In genomic region chr1:180555411-180555810, GRCh38 we compare ENCODE assay signal across 11 cellular contexts. TPM values are rescaled to one million over a fixed set of nuclear protein-coding genes. Genes with fewer than 3 reads are reported as not detected.
"Had no signal": no experiment of that assay in that cellular context is flagged by ENCODE, and none has a peak within 500 bp of the region (broad histone marks: within the 10 kb centered on the region; RNA-seq: fewer than 3 reads in every experiment).

No MANE protein-coding gene starts in this region.

- FAIRE-seq: HTR-8/SVneo had no signal

- H3K9me3 ChIP-seq: HAP-1 had no signal

- H3K4me3 ChIP-seq: GM23248, HAP-1 had no signal

- H3K27ac ChIP-seq: GM23248, KMS-11 had no signal

- H3K36me3 ChIP-seq: HAP-1 had no signal

- ATAC-seq: HCT116 had no signal

- H3K4me1 ChIP-seq: HAP-1 had no signal

- H3K9ac ChIP-seq: GM23248, KMS-11 had no signal

- H3K4me2 ChIP-seq: KMS-11 had no signal

- DNase-seq: GM23248, GOT3, H7, IMR-90, KBM-7 had no signal

- H2AFZ ChIP-seq: GM23248 had no signal

RNA-seq across cellular contexts. Expression of gene OVAAL, which starts 3.4 kb away (rescaled TPM):
- total RNA-seq: GM23248, H4, H7, HT-29, IMR-90 had no signal
- polyA plus RNA-seq: GM23248, IMR-90 had no signal
